ENCODE assay signal across 9 cellular contexts in genomic region chr12:118981285-118982201, GRCh38. TPM values are rescaled to one million over a fixed set of nuclear protein-coding genes. Genes with fewer than 3 reads are reported as not detected.
DNase-seq lines count a peak whose midpoint lies in the region; ATAC-seq and TF ChIP-seq lines count a peak whose summit lies in the region.
"Had no signal": no experiment of that assay in that cellular context is flagged by ENCODE, and none has a peak within 500 bp of the region (broad histone marks: within the 10 kb centered on the region; RNA-seq: fewer than 3 reads in every experiment).

A gene with protein sequence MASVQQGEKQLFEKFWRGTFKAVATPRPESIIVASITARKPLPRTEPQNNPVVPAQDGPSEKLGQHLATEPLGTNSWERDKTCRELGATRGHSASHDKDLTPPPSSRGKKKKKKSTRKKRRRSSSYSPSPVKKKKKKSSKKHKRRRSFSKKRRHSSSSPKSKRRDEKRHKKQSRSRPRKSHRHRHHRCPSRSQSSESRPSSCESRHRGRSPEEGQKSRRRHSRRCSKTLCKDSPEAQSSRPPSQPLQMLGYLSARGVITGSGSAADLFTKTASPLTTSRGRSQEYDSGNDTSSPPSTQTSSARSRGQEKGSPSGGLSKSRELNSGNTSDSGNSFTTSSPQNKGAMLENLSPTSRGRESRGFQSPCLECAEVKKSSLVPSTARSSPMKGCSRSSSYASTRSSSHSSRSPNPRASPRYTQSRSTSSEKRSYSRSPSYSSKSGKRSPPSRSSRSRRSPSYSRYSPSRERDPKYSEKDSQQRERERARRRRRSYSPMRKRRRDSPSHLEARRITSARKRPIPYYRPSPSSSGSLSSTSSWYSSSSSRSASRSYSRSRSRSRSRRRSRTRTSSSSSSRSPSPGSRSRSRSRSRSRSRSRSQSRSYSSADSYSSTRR (plus strand): TSS chr12:118981541. CDS start chr12:118981883, 342 bp downstream.

- H3K27ac ChIP-seq in HEK293 (ENCODE audit: extremely low read depth, low read depth, low read length), result no peak within 1 kb of the TSS
- H3K27ac ChIP-seq in trophoblast cell (ENCODE audit: low read depth, low read length), result no peak within 1 kb of the TSS
- no peak within 1 kb of the TSS for H3K27ac ChIP-seq in esophagus squamous epithelium

- H3K4me2 ChIP-seq in trophoblast cell (ENCODE audit: low read length), result peak within 1 kb of the TSS; percentile 48

- no CpG with 5 or more reads among the region's 64 CpGs for WGBS in trophoblast cell (ENCODE audit: extremely low coverage, insufficient coverage, insufficient read length)
- WGBS in esophagus squamous epithelium, 2 donors, result 4% methylated on average over 19 of the region's 64 CpGs; no CpG with 5 or more reads in 1 of the 2 donors

- H3K9me3 Mint-ChIP-seq in endothelial cell (ENCODE audit: unreplicated experiment), result no peaks in the 10 kb centered on the region
- H3K9me3 Mint-ChIP-seq in activated T-cell treated with anti-CD3 and anti-CD28 coated beads, Interleukin-2, amount 50 U/mL, for 4 hours, result peaks cover 3% of the 10 kb centered on the region
- H3K9me3 Mint-ChIP-seq in activated CD4-positive, alpha-beta memory T cell treated with anti-CD3 and anti-CD28 coated beads, Interleukin-2, amount 10 ng/mL, durations not matched to agents 7 days and 5 days, result no peaks in the 10 kb centered on the region

- H3K27me3 ChIP-seq in trophoblast cell (ENCODE audit: insufficient read depth, low read length), result peaks cover 31% of the 10 kb centered on the region
- H3K27me3 ChIP-seq in esophagus squamous epithelium, result peaks cover 8 to 69% (median 16%) of the 10 kb centered on the region in 4 donors

- peaks cover 11% of the 10 kb centered on the region for H3K27me3 Mint-ChIP-seq in endothelial cell (ENCODE audit: unreplicated experiment)
- peaks cover 41% of the 10 kb centered on the region for H3K27me3 Mint-ChIP-seq in activated T-cell treated with anti-CD3 and anti-CD28 coated beads, Interleukin-2, amount 50 U/mL, for 4 hours (ENCODE audit: low read depth)
- peaks cover 17% of the 10 kb centered on the region for H3K27me3 Mint-ChIP-seq in activated CD4-positive, alpha-beta memory T cell treated with anti-CD3 and anti-CD28 coated beads, Interleukin-2, amount 10 ng/mL, durations not matched to agents 7 days and 5 days

- no peak within 1 kb of the TSS for H4K8ac ChIP-seq in trophoblast cell (ENCODE audit: low read depth, low read length)

- no peak within 1 kb of the TSS for H4K12ac ChIP-seq in trophoblast cell (ENCODE audit: low read depth, low read length)

- DNase-seq in NCI-H510A (lab: John Stamatoyannopoulos, UW) (peak; percentile 94), endothelial cell (ENCODE audit: low spot score) (peak; percentile 74), trophoblast cell (no peak), esophagus squamous epithelium (lab: John Stamatoyannopoulos, UW) (no peak)
- no peak for DNase-seq in activated T-cell treated with anti-CD3 and anti-CD28 coated beads, Interleukin-2, amount 50 U/mL, for 4 hours
- no peak for DNase-seq in activated CD4-positive, alpha-beta memory T cell treated with anti-CD3 and anti-CD28 coated beads, Interleukin-2, amount 10 ng/mL, durations not matched to agents 7 days and 5 days
- DNase-seq: foreskin fibroblast had no signal

- H3K4me1 Mint-ChIP-seq in endothelial cell (ENCODE audit: unreplicated experiment), result peaks cover 17% of the 10 kb centered on the region
- no peaks in the 10 kb centered on the region for H3K4me1 Mint-ChIP-seq in activated T-cell treated with anti-CD3 and anti-CD28 coated beads, Interleukin-2, amount 50 U/mL, for 4 hours (ENCODE audit: low read depth)
- no peaks in the 10 kb centered on the region for H3K4me1 Mint-ChIP-seq in activated CD4-positive, alpha-beta memory T cell treated with anti-CD3 and anti-CD28 coated beads, Interleukin-2, amount 10 ng/mL, durations not matched to agents 7 days and 5 days

- H3K14ac ChIP-seq in trophoblast cell (ENCODE audit: low read length), result no peak within 1 kb of the TSS

- TF ChIP-seq CTCF in HEK293 (tag by site-specific recombination; IDR thresholded peaks at IDR 0.05) (no peak), endothelial cell (IDR thresholded peaks at IDR 0.05; ENCODE audit: unreplicated experiment) (no peak), esophagus squamous epithelium (IDR thresholded peaks at IDR 0.05) (no peak)

- H3K79me2 ChIP-seq in trophoblast cell (ENCODE audit: control insufficient read depth, insufficient read depth, low read length, poor library complexity), result no peaks in the 10 kb centered on the region

- H3K4ac ChIP-seq in trophoblast cell (ENCODE audit: low read depth, low read length), result no peak within 1 kb of the TSS

- peak within 1 kb of the TSS; percentile 88 for H3K4me3 Mint-ChIP-seq in endothelial cell (ENCODE audit: unreplicated experiment)
- no peak within 1 kb of the TSS for H3K4me3 Mint-ChIP-seq in activated T-cell treated with anti-CD3 and anti-CD28 coated beads, Interleukin-2, amount 50 U/mL, for 4 hours
- no peak within 1 kb of the TSS for H3K4me3 Mint-ChIP-seq in activated CD4-positive, alpha-beta memory T cell treated with anti-CD3 and anti-CD28 coated beads, Interleukin-2, amount 10 ng/mL, durations not matched to agents 7 days and 5 days

- H3K4me3 ChIP-seq in HEK293 (ENCODE audit: low read depth, low read length) (no peak within 1 kb of the TSS), trophoblast cell (ENCODE audit: low read depth, low read length) (no peak within 1 kb of the TSS), esophagus squamous epithelium (peak within 1 kb of the TSS in 1 of 4 donors; percentile 21)

- no peak within 1 kb of the TSS for H2AK5ac ChIP-seq in trophoblast cell (ENCODE audit: low read length)

- H4K91ac ChIP-seq in trophoblast cell (ENCODE audit: low read depth, low read length), result no peak within 1 kb of the TSS

- no peak within 1 kb of the TSS for H3K18ac ChIP-seq in trophoblast cell (ENCODE audit: low read length)

- no peaks in the 10 kb centered on the region for H3K36me3 ChIP-seq in HEK293 (ENCODE audit: control insufficient read depth in 2 of 2, insufficient read depth in 1 of 2, low read length in 2 of 2)
- no peaks in the 10 kb centered on the region for H3K36me3 ChIP-seq in trophoblast cell (ENCODE audit: control insufficient read depth in 1 of 2, insufficient read depth in 2 of 2, low read length in 2 of 2)
- H3K36me3 ChIP-seq in esophagus squamous epithelium, result no peaks in the 10 kb centered on the region

- H3K9me3 ChIP-seq in HEK293 (ENCODE audit: control insufficient read depth, insufficient read depth, low read depth, low read length) (no peaks in the 10 kb centered on the region), trophoblast cell (ENCODE audit: insufficient read depth, low read depth, low read length) (peaks cover 3% of the 10 kb centered on the region), esophagus squamous epithelium (no peaks in the 10 kb centered on the region)

- no peak for ATAC-seq in activated T-cell treated with anti-CD3 and anti-CD28 coated beads, Interleukin-2, amount 50 U/mL, for 4 hours
- no peak for ATAC-seq in HG02870 (IDR thresholded peaks at IDR 0.05; ENCODE audit: unreplicated experiment)

- no peak within 1 kb of the TSS for H3K9ac ChIP-seq in trophoblast cell (ENCODE audit: low read length)

- H3K79me1 ChIP-seq in trophoblast cell (ENCODE audit: low read length), result no peaks in the 10 kb centered on the region

- no peaks in the 10 kb centered on the region for H3K36me3 Mint-ChIP-seq in endothelial cell (ENCODE audit: low read depth, unreplicated experiment)
- no peaks in the 10 kb centered on the region for H3K36me3 Mint-ChIP-seq in activated T-cell treated with anti-CD3 and anti-CD28 coated beads, Interleukin-2, amount 50 U/mL, for 4 hours (ENCODE audit: insufficient read depth)
- H3K36me3 Mint-ChIP-seq in activated CD4-positive, alpha-beta memory T cell treated with anti-CD3 and anti-CD28 coated beads, Interleukin-2, amount 10 ng/mL, durations not matched to agents 7 days and 5 days (ENCODE audit: low read depth), result no peaks in the 10 kb centered on the region

- no peak within 1 kb of the TSS for H3K27ac Mint-ChIP-seq in endothelial cell (ENCODE audit: unreplicated experiment)
- H3K27ac Mint-ChIP-seq in activated CD4-positive, alpha-beta memory T cell treated with anti-CD3 and anti-CD28 coated beads, Interleukin-2, amount 10 ng/mL, durations not matched to agents 7 days and 5 days, result no peak within 1 kb of the TSS

- no peak within 1 kb of the TSS for H2BK5ac ChIP-seq in trophoblast cell (ENCODE audit: low read depth, low read length, poor library complexity)

- CTCF ChIA-PET in HEK293 (lab: Yijun Ruan, JAX), result interaction anchor here (0.6 kb wide), 1 partner anchor 621 kb away, joined by 3 read pairs; no protein-coding TSS in a partner anchor
- CTCF ChIA-PET in activated CD4-positive, alpha-beta memory T cell treated with anti-CD3 and anti-CD28 coated beads, Interleukin-2, amount 10 ng/mL, durations not matched to agents 7 days and 5 days (lab: Charles Lee), result no interaction called here

- POLR2A ChIA-PET in HEK293 (lab: Yijun Ruan, JAX), result no interaction called here
- POLR2A ChIA-PET in activated CD4-positive, alpha-beta memory T cell treated with anti-CD3 and anti-CD28 coated beads, Interleukin-2, amount 10 ng/mL, durations not matched to agents 7 days and 5 days (lab: Charles Lee), result no interaction called here

- H2BK12ac ChIP-seq in trophoblast cell (ENCODE audit: low read length), result no peak within 1 kb of the TSS

- TF ChIP-seq POLR2A in esophagus squamous epithelium (IDR thresholded peaks at IDR 0.05), result no peak

- intact Hi-C loops in esophagus squamous epithelium (cut with DNase I), result no loop called here

- H2BK120ac ChIP-seq in trophoblast cell (ENCODE audit: insufficient read depth, low read length, poor library complexity), result no peak within 1 kb of the TSS

- H3K23ac ChIP-seq in trophoblast cell (ENCODE audit: low read length), result no peak within 1 kb of the TSS

- H3K4me1 ChIP-seq in HEK293 (ENCODE audit: control insufficient read depth, insufficient read depth, low read length), result no peaks in the 10 kb centered on the region
- no peaks in the 10 kb centered on the region for H3K4me1 ChIP-seq in trophoblast cell (ENCODE audit: control insufficient read depth in 1 of 2, insufficient read depth in 2 of 2, low read length in 2 of 2)
- peaks cover 0 to 18% (median 3%) of the 10 kb centered on the region in 3 donors for H3K4me1 ChIP-seq in esophagus squamous epithelium

- H2AFZ ChIP-seq in trophoblast cell (ENCODE audit: insufficient read depth, low read length, poor library complexity), result no peak within 1 kb of the TSS

TF ChIP-seq in HEK293, 187 proteins besides CTCF, POLR2A, EP300 and RAD21 (continues in another document):
- TF ChIP-seq ZNF121 (tag by site-specific recombination; IDR thresholded peaks at IDR 0.05), result no peak

RNA-seq across cellular contexts. Expression of the gene that starts here (rescaled TPM):
- 3.6 TPM for total RNA-seq in endothelial cell (ENCODE audit: unreplicated experiment)
- 0.26 and 0.29 TPM in 2 replicates for polyA plus RNA-seq in trophoblast cell (2013)
- total RNA-seq in activated T-cell treated with anti-CD3 and anti-CD28 coated beads, Interleukin-2, amount 50 U/mL, for 4 hours, result not detected
- not detected for total RNA-seq in esophagus squamous epithelium
- not detected for total RNA-seq in activated CD4-positive, alpha-beta memory T cell treated with anti-CD3 and anti-CD28 coated beads, Interleukin-2, amount 10 ng/mL, durations not matched to agents 7 days and 5 days

Comparison
In these comparisons a context has a peak if more than half of its experiments do, and no peak if none do; other contexts are left out.
1. DNase-seq: peak in NCI-H510A (single experiment) and endothelial cell (single experiment); none in trophoblast cell (0 of 2), activated T-cell treated with anti-CD3 and anti-CD28 coated beads, Interleukin-2, amount 50 U/mL, for 4 hours (single experiment), esophagus squamous epithelium (single experiment) and activated CD4-positive, alpha-beta memory T cell treated with anti-CD3 and anti-CD28 coated beads, Interleukin-2, amount 10 ng/mL, durations not matched to agents 7 days and 5 days (single experiment).